Comparison of ENCODE assay signal across 14 cellular contexts in genomic region chr7:112395411-112395810, GRCh38. TPM values are rescaled to one million over a fixed set of nuclear protein-coding genes. Genes with fewer than 3 reads are reported as not detected.
DNase-seq lines count a peak whose midpoint lies in the region; ATAC-seq and TF ChIP-seq lines count a peak whose summit lies in the region.
"Had no signal": no experiment of that assay in that cellular context is flagged by ENCODE, and none has a peak within 500 bp of the region (broad histone marks: within the 10 kb centered on the region; RNA-seq: fewer than 3 reads in every experiment).

No MANE protein-coding gene starts in this region.

- POLR2A ChIA-PET in naive thymus-derived CD4-positive, alpha-beta T cell (lab: Charles Lee): no interaction called here
- POLR2A ChIA-PET in activated CD4-positive, alpha-beta memory T cell treated with anti-CD3 and anti-CD28 coated beads for 36 hours (lab: Charles Lee): no interaction called here

- H3K9me3 Mint-ChIP-seq in brain: no peaks in the 10 kb centered on the region
- peaks cover 0 to 2% (median 0%) of the 10 kb centered on the region in 11 donors for H3K9me3 Mint-ChIP-seq in naive thymus-derived CD4-positive, alpha-beta T cell
- no peaks in the 10 kb centered on the region for H3K9me3 Mint-ChIP-seq in activated CD4-positive, alpha-beta memory T cell treated with anti-CD3 and anti-CD28 coated beads for 36 hours
- H3K9me3 Mint-ChIP-seq: CD8-positive, alpha-beta T cell; HFFc6 had no signal

- H3K27ac ChIP-seq in naive thymus-derived CD4-positive, alpha-beta T cell (ENCODE audit: low read depth, low read length): no peak overlapping the region
- H3K27ac ChIP-seq: A549 had no signal

- H3K4me3 Mint-ChIP-seq in brain: peak overlapping the region in 2 of 5 experiments; percentile 21 to 41
- H3K4me3 Mint-ChIP-seq in naive thymus-derived CD4-positive, alpha-beta T cell: no peak overlapping the region
- H3K4me3 Mint-ChIP-seq in activated CD4-positive, alpha-beta memory T cell treated with anti-CD3 and anti-CD28 coated beads for 36 hours: no peak overlapping the region
- H3K4me3 Mint-ChIP-seq: CD14-positive monocyte; CD8-positive, alpha-beta T cell; HFFc6 had no signal

- DNase-seq in MV-4-11 (lab: John Stamatoyannopoulos, UW) (peak; percentile 26), NCI-H82 (lab: John Stamatoyannopoulos, UW) (peak; percentile 97), iPS-NIHi11 (ENCODE audit: low spot score) (no peak), NCI-H1048 (lab: John Stamatoyannopoulos, UW) (no peak)
- no peak for DNase-seq in naive thymus-derived CD4-positive, alpha-beta T cell
- no peak for DNase-seq in activated CD4-positive, alpha-beta memory T cell treated with anti-CD3 and anti-CD28 coated beads for 36 hours
- DNase-seq: CD8-positive, alpha-beta T cell; COR-L47; DMS 273 treated with DMSO at 0.1 percent for 48 hours; HCEC 1CT; HFFc6 had no signal

- peak overlapping the region in 3 of 5 experiments; percentile 0 to 33 (median 18) for H3K27ac Mint-ChIP-seq in brain
- H3K27ac Mint-ChIP-seq in naive thymus-derived CD4-positive, alpha-beta T cell: peak overlapping the region in 1 of 9 donors; percentile 78
- H3K27ac Mint-ChIP-seq in activated CD4-positive, alpha-beta memory T cell treated with anti-CD3 and anti-CD28 coated beads for 36 hours: no peak overlapping the region
- H3K27ac Mint-ChIP-seq: CD8-positive, alpha-beta T cell; HFFc6 had no signal

- no peaks in the 10 kb centered on the region for H3K27me3 ChIP-seq in naive thymus-derived CD4-positive, alpha-beta T cell (ENCODE audit: control insufficient read depth in 2 of 2, insufficient read depth in 2 of 2, low read length in 2 of 2)

- H3K4me1 ChIP-seq in naive thymus-derived CD4-positive, alpha-beta T cell (ENCODE audit: control insufficient read depth in 2 of 2, insufficient read depth in 2 of 2, low read length in 2 of 2): peaks cover 0 to 25% of the 10 kb centered on the region in 2 donors

- H3K9me3 ChIP-seq in naive thymus-derived CD4-positive, alpha-beta T cell (ENCODE audit: control insufficient read depth in 2 of 3, low read length in 3 of 3): no peaks in the 10 kb centered on the region
- H3K9me3 ChIP-seq: A549 had no signal

- intact Hi-C loops in naive thymus-derived CD4-positive, alpha-beta T cell (cut with micrococcal nuclease): no loop called here
- intact Hi-C loops in activated CD4-positive, alpha-beta memory T cell treated with anti-CD3 and anti-CD28 coated beads for 36 hours (cut with micrococcal nuclease): loop anchor here (10.0 kb wide), 1 partner anchor 311 kb away; no protein-coding TSS in a partner anchor

- no peak overlapping the region for H3K4me3 ChIP-seq in naive thymus-derived CD4-positive, alpha-beta T cell (ENCODE audit: low read length)
- H3K4me3 ChIP-seq: A549 had no signal

- peaks cover 22% of the 10 kb centered on the region for H3K4me1 Mint-ChIP-seq in brain
- peaks cover 27 to 45% (median 34%) of the 10 kb centered on the region in 7 donors for H3K4me1 Mint-ChIP-seq in naive thymus-derived CD4-positive, alpha-beta T cell
- H3K4me1 Mint-ChIP-seq in activated CD4-positive, alpha-beta memory T cell treated with anti-CD3 and anti-CD28 coated beads for 36 hours (ENCODE audit: low read depth): peaks cover 18% of the 10 kb centered on the region

- ATAC-seq in naive thymus-derived CD4-positive, alpha-beta T cell: no peak
- ATAC-seq: A549; CD8-positive, alpha-beta T cell had no signal

- peaks cover 29% of the 10 kb centered on the region for H3K27me3 Mint-ChIP-seq in brain
- H3K27me3 Mint-ChIP-seq in naive thymus-derived CD4-positive, alpha-beta T cell: peaks cover 0 to 44% (median 4%) of the 10 kb centered on the region in 5 donors
- H3K27me3 Mint-ChIP-seq in activated CD4-positive, alpha-beta memory T cell treated with anti-CD3 and anti-CD28 coated beads for 36 hours: peaks cover 4% of the 10 kb centered on the region

- CTCF ChIA-PET in naive thymus-derived CD4-positive, alpha-beta T cell (lab: Charles Lee): no interaction called here
- CTCF ChIA-PET in activated CD4-positive, alpha-beta memory T cell treated with anti-CD3 and anti-CD28 coated beads for 36 hours (lab: Charles Lee): no interaction called here

- no peaks in the 10 kb centered on the region for H3K36me3 ChIP-seq in naive thymus-derived CD4-positive, alpha-beta T cell (ENCODE audit: control insufficient read depth in 2 of 3, insufficient read depth in 3 of 3, low read length in 3 of 3)

- TF ChIP-seq CTCF in brain (conservative IDR thresholded peaks at IDR 0.05): no peak

- H3K36me3 Mint-ChIP-seq in brain: no peaks in the 10 kb centered on the region
- H3K36me3 Mint-ChIP-seq in naive thymus-derived CD4-positive, alpha-beta T cell: no peaks in the 10 kb centered on the region
- no peaks in the 10 kb centered on the region for H3K36me3 Mint-ChIP-seq in activated CD4-positive, alpha-beta memory T cell treated with anti-CD3 and anti-CD28 coated beads for 36 hours
- H3K36me3 Mint-ChIP-seq: CD14-positive monocyte; CD8-positive, alpha-beta T cell had no signal

RNA-seq across cellular contexts. Expression of gene IFRD1, which starts 54.8 kb away (rescaled TPM):
- polyA plus RNA-seq in brain (ENCODE audit: insufficient read depth, low read depth, low replicate concordance): 22.3 TPM
- total RNA-seq in naive thymus-derived CD4-positive, alpha-beta T cell: 100 to 1,000 TPM in 2 of 5 experiments, 10 to 100 TPM in 3; 32.2 to 250 (median 63.2) TPM
- polyA plus RNA-seq in naive thymus-derived CD4-positive, alpha-beta T cell: 10 to 100 TPM; 25.2 to 36.2 TPM
- total RNA-seq in activated CD4-positive, alpha-beta memory T cell treated with anti-CD3 and anti-CD28 coated beads for 36 hours: 10 to 100 TPM; 43.4 to 49.7 TPM

Comparison
In these comparisons a context has a peak if more than half of its experiments do, and no peak if none do; other contexts are left out.
1. DNase-seq: peak in MV-4-11 (single experiment) and NCI-H82 (single experiment); none in naive thymus-derived CD4-positive, alpha-beta T cell (0 of 9), iPS-NIHi11 (single experiment), NCI-H1048 (single experiment) and activated CD4-positive, alpha-beta memory T cell treated with anti-CD3 and anti-CD28 coated beads for 36 hours (single experiment).